Comparison of ENCODE assay signal across 1 cellular context in the genomic region with DNA sequence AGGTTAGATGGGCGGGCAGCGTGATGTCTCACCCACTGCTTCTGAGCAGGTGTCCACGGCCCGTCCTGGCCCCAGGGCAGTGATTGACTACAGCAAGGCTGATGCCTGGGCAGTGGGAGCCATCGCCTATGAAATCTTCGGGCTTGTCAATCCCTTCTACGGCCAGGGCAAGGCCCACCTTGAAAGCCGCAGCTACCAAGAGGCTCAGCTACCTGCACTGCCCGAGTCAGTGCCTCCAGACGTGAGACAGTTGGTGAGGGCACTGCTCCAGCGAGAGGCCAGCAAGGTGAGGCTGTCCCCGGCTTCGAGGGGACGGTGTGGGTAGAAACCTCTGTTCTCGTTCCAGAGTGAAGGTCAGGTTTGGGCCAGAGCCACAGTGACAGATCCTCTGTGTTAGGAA.
TF ChIP-seq lines count a peak whose summit lies in the region.

No MANE protein-coding gene starts in this region.

TF ChIP-seq in IMR-90, 13 proteins besides CTCF, POLR2A, EP300 and RAD21:
- TF ChIP-seq BHLHE40 (IDR thresholded peaks at IDR 0.05; ENCODE audit: low read depth, low read length) (no peak), USF2 (IDR thresholded peaks at IDR 0.05; ENCODE audit: low read depth, low read length) (no peak), SMC3 (IDR thresholded peaks at IDR 0.05; ENCODE audit: low read depth, low read length) (no peak), CHD1 (IDR thresholded peaks at IDR 0.05; ENCODE audit: low read depth, low read length) (no peak), RFX5 (IDR thresholded peaks at IDR 0.05; ENCODE audit: low read depth, low read length) (no peak), FOS (IDR thresholded peaks at IDR 0.05; ENCODE audit: low read depth, low read length) (no peak), ELK1 (IDR thresholded peaks at IDR 0.05; ENCODE audit: borderline replicate concordance, low read depth, low read length) (no peak), MAZ (IDR thresholded peaks at IDR 0.05; ENCODE audit: borderline replicate concordance, low read depth, low read length) (no peak), NFE2L2 (IDR thresholded peaks at IDR 0.05; ENCODE audit: low read depth, low read length) (no peak), MXI1 (IDR thresholded peaks at IDR 0.05; ENCODE audit: borderline replicate concordance, low read depth, low read length) (no peak), RCOR1 (IDR thresholded peaks at IDR 0.05; ENCODE audit: insufficient replicate concordance, low read length) (no peak), CEBPB (IDR thresholded peaks at IDR 0.05; ENCODE audit: low read depth, low read length) (no peak), MAFK (IDR thresholded peaks at IDR 0.05; ENCODE audit: low read depth, low read length) (no peak)
TF ChIP-seq in IMR-90: peak in this region for 0.
